Comparison of ENCODE assay signal across 13 cellular contexts in the genomic region with DNA sequence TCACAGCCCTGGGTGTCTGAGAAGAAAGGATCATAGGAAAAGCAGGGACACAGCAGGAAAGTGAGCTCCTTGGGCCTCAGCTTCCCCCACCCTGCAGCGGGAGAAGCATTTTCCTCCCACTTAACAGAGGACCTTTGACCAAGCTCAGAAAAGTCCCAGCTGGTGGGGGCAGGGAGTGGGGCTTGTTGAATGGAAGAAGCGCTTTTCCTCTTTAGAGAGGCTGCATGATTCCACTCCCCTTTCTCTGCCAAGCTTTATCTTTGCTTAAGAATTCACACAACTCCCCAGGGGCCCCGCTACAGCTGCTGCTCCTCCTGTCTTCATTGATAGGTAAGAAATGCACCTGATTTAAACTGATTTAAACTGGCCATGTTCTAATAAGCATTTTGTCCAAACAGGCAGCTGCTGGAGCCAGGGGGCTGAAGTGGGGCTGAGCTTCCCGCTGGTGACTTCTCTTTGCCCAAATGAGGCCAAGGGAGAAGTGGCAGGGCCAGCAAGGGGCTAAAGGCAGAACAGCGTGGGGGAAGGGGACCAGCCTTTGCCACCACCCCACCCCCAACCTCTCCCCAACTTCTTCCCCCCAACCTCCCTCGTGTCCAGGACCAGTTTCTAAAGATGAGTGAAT. TPM values are rescaled to one million over a fixed set of nuclear protein-coding genes. Genes with fewer than 3 reads are reported as not detected.
A peak's percentile ranks its signal among the peaks of the same experiment; 100 is the strongest.
DNase-seq lines count a peak whose midpoint lies in the region; ATAC-seq, FAIRE-seq and TF ChIP-seq lines count a peak whose summit lies in the region.
"Had no signal": no experiment of that assay in that cellular context is flagged by ENCODE, and none has a peak within 500 bp of the region (broad histone marks: within the 10 kb centered on the region; RNA-seq: fewer than 3 reads in every experiment).

No MANE protein-coding gene starts in this region.

- intact Hi-C loops in K562 (cut with micrococcal nuclease), result loop anchor here (5.0 kb wide), 1 partner anchor 237 kb away; no protein-coding TSS in a partner anchor
- intact Hi-C loops in kidney (cut with DNase I), result no loop called here

- no peak for TF ChIP-seq EP300 in K562 (IDR thresholded peaks at IDR 0.05; ENCODE audit: low read length)

- FAIRE-seq in K562 (lab: Jason Lieb, UNC) (no peak), kidney (lab: Jason Lieb, UNC) (no peak)
- FAIRE-seq: GM18507 had no signal

- H3K4me3 ChIP-seq in K562 (no peak overlapping the region), kidney (ENCODE audit: low read length in 2 of 2) (no peak overlapping the region)
- H3K4me3 ChIP-seq: PC-9 had no signal

- H3K27ac ChIP-seq in K562 (ENCODE audit: extremely low read depth, low read depth, low read length), result no peak overlapping the region
- peak overlapping the region; percentile 42 to 54 for H3K27ac ChIP-seq in kidney (ENCODE audit: low read depth in 2 of 2, low read length in 2 of 2)
- H3K27ac ChIP-seq: neutrophil, PC-9 had no signal

- no peak for TF ChIP-seq POLR2A in K562 (conservative IDR thresholded peaks at IDR 0.05)

- H3K9me3 Mint-ChIP-seq in type B pancreatic cell, result no peaks in the 10 kb centered on the region

- H3K9me1 ChIP-seq in K562 (ENCODE audit: control insufficient read depth, insufficient read depth, low read length), result peaks cover 2% of the 10 kb centered on the region

- no peak overlapping the region for H2AFZ ChIP-seq in K562 (ENCODE audit: low read depth, low read length)
- H2AFZ ChIP-seq: PC-9 had no signal

- peaks cover 78% of the 10 kb centered on the region for H3K27me3 Mint-ChIP-seq in type B pancreatic cell

- in situ Hi-C loops in K562 (cut with MboI), result loop anchor here (10.0 kb wide), 1 partner anchor 721 kb away; no protein-coding TSS in a partner anchor

- CTCF ChIA-PET in K562 (lab: Yijun Ruan, JAX; ENCODE audit: low intra/inter-chr PET ratio), result no interaction called here

- H3K9ac ChIP-seq in K562 (ENCODE audit: insufficient read depth in 1 of 2, low read depth in 2 of 2, low read length in 2 of 2) (no peak overlapping the region), kidney (ENCODE audit: low read length in 2 of 2) (peak overlapping the region in 1 of 2 donors; percentile 26)

- POLR2A ChIA-PET in K562 (lab: Yijun Ruan, JAX), result interaction anchor here (0.6 kb wide), 1 partner anchor 640 kb away, joined by 4 read pairs; no protein-coding TSS in a partner anchor

- TF ChIP-seq CTCF in K562 (IDR thresholded peaks at IDR 0.05 in 2 of 3, conservative IDR thresholded peaks at IDR 0.05 in 1 of 3; ENCODE audit: insufficient read depth in 2 of 3, low read depth in 1 of 3, low read length in 3 of 3) (no peak), kidney (IDR thresholded peaks at IDR 0.05; ENCODE audit: borderline replicate concordance, extremely low read depth, insufficient read depth) (no peak), type B pancreatic cell (conservative IDR thresholded peaks at IDR 0.05) (no peak)

- H3K4me1 ChIP-seq in K562 (replicated peaks in 1 of 2; ENCODE audit: control insufficient read depth in 2 of 2, insufficient read depth in 2 of 2, low read length in 2 of 2) (peaks cover 5 to 31% of the 10 kb centered on the region in 2 experiments; a peak in 4 of 5 replicates), kidney (ENCODE audit: control insufficient read depth in 1 of 2, insufficient read depth in 1 of 2, low read depth in 1 of 2, low read length in 2 of 2) (peaks cover 15 to 31% of the 10 kb centered on the region in 2 donors)

- H3K27me3 ChIP-seq in K562 (ENCODE audit: control insufficient read depth in 2 of 2, insufficient read depth in 2 of 2, low read length in 2 of 2), result peaks cover 37 to 77% of the 10 kb centered on the region in 2 experiments

- no peak overlapping the region for H3K4me2 ChIP-seq in K562 (ENCODE audit: insufficient read depth, low read length)
- H3K4me2 ChIP-seq: PC-9 had no signal

- no peaks in the 10 kb centered on the region for H3K36me3 Mint-ChIP-seq in type B pancreatic cell

- H4K20me1 ChIP-seq in K562 (replicated peaks; ENCODE audit: control insufficient read depth, insufficient read depth, low read length), result 0 out of 2 replicates have a peak, but pooled peaks cover 4% of the 10 kb centered on the region

- H3K36me3 ChIP-seq in K562 (ENCODE audit: control insufficient read depth, insufficient read depth, low read length) (no peaks in the 10 kb centered on the region), kidney (ENCODE audit: control insufficient read depth in 1 of 2, insufficient read depth in 2 of 2, low read length in 2 of 2) (no peaks in the 10 kb centered on the region)
- H3K36me3 ChIP-seq: neutrophil had no signal

- H3K4me3 Mint-ChIP-seq in type B pancreatic cell, result peak overlapping the region; percentile 65

- no peak overlapping the region for H3K27ac Mint-ChIP-seq in type B pancreatic cell

- no peaks in the 10 kb centered on the region for H3K79me2 ChIP-seq in K562 (ENCODE audit: control insufficient read depth, insufficient read depth, low read length)

- no TSS peak for BruUV-seq in K562 (replicated peaks; lab: Mats Ljungman, UMichigan)

- TF ChIP-seq RAD21 in K562 (CRISPR knock-in tag; conservative IDR thresholded peaks at IDR 0.05 in 1 of 2, IDR thresholded peaks at IDR 0.05 in 1 of 2), result no peak

- ATAC-seq in K562, result no peak
- ATAC-seq in HG03196 (IDR thresholded peaks at IDR 0.05; ENCODE audit: unreplicated experiment), result no peak

- H3K4me1 Mint-ChIP-seq in type B pancreatic cell (ENCODE audit: unreplicated experiment), result peaks cover 29% of the 10 kb centered on the region

- DNase-seq in NCI-H187 treated with DMSO at 0.1 percent for 48 hours (lab: John Stamatoyannopoulos, UW) (peak; percentile 32), K562 (ENCODE audit: extremely low read depth in 1 of 4, low spot score in 3 of 4) (no peak), kidney (no peak), type B pancreatic cell (ENCODE audit: extremely low spot score, unreplicated experiment) (no peak), GDM1 (lab: John Stamatoyannopoulos, UW) (no peak), NCI-H345 treated with DMSO at 0.1 percent for 48 hours (lab: John Stamatoyannopoulos, UW; ENCODE audit: unreplicated experiment) (no peak)
- DNase-seq: DND-41, NCI-H1436, PC-9, T-helper 2 cell had no signal

- WGBS in K562 (ENCODE audit: insufficient coverage, low coverage, missing lambda C conversion rate), result 4% methylated on average over 4 of the region's 6 CpGs

- H3K9me3 ChIP-seq in K562 (replicated peaks; ENCODE audit: control insufficient read depth, insufficient read depth, low read depth, low read length), result no peaks in the 10 kb centered on the region
- H3K9me3 ChIP-seq in kidney (ENCODE audit: control insufficient read depth in 1 of 2, low read length in 2 of 2), result no peaks in the 10 kb centered on the region
- H3K9me3 ChIP-seq: neutrophil had no signal

TF ChIP-seq in K562, 482 proteins besides CTCF, POLR2A, EP300 and RAD21:
- TF ChIP-seq CBFA2T3 (IDR thresholded peaks at IDR 0.05) (0 out of 2 replicates have a peak, but pooled peaks have one; percentile 6), TAF9B (IDR thresholded peaks at IDR 0.05; ENCODE audit: partially characterized antibody) (no peak)

RNA-seq across cellular contexts. Expression of a gene that starts 1.7 kb away (rescaled TPM):
- total RNA-seq in K562 (2011; cell fraction: chromatin; rRNA removed; ENCODE audit: low replicate concordance), result 34.7 and 36.1 TPM in 2 replicates
- total RNA-seq in K562 (2011; cell fraction: nucleolus; rRNA removed), result 21.0 and 22.8 TPM in 2 replicates
- 23.0 and 23.8 TPM in 2 replicates for total RNA-seq in K562 (2011; cell fraction: nucleoplasm; rRNA removed)
- total RNA-seq in K562 (2014; rRNA removed) (1.3 and 1.7 TPM in 2 replicates), K562 (2014; rRNA removed; fragmentation: Illumina TruSeq; extraction: Trizol) (1.2 and 1.4 TPM in 2 replicates), K562 (2015; rRNA removed; fragmentation: Illumina TruSeq; extraction: Trizol) (1.2 TPM in 2 replicates), K562 (2021) (2.2 and 2.9 TPM in 2 replicates), kidney (132 TPM), type B pancreatic cell (ENCODE audit: low replicate concordance) (0.99 and 2.0 TPM in 2 replicates)
- polyA plus RNA-seq in K562 (2011; rRNA removed) (2.9 and 4.2 TPM in 2 replicates), K562 (2014; fragmentation: Illumina TruSeq; extraction: Trizol) (1.7 and 2.2 TPM in 2 replicates), K562 (2014; fragmentation: Nextera tagmentation; extraction: Ambion mirVana) (under 1 TPM; 0.43 to 0.56 TPM), K562 (2014; rRNA removed) (3.5 and 5.5 TPM in 2 replicates), kidney (ENCODE audit: insufficient read depth, low read depth, low replicate concordance) (19.1 TPM)
- 1.4 and 2.2 TPM in 2 replicates for polyA plus RNA-seq in K562 (2011; cell fraction: cytosol; rRNA removed)
- 20.9 and 24.5 TPM in 2 replicates for polyA plus RNA-seq in K562 (2011; cell fraction: nucleus; rRNA removed)
- 2.8 and 5.5 TPM in 2 replicates for polyA plus RNA-seq in K562 (2012)
- polyA minus RNA-seq in K562 (2011; rRNA and poly(A)+ RNA removed), result 0.95 and 1.7 TPM in 2 replicates
- 0.55 and 1.8 TPM in 2 replicates for polyA minus RNA-seq in K562 (2011; cell fraction: cytosol; rRNA and poly(A)+ RNA removed)
- polyA minus RNA-seq in K562 (2011; cell fraction: nucleus; rRNA and poly(A)+ RNA removed), result 6.7 and 8.3 TPM in 2 replicates
- total RNA-seq: PC-9 had no signal
